In the genomic region with DNA sequence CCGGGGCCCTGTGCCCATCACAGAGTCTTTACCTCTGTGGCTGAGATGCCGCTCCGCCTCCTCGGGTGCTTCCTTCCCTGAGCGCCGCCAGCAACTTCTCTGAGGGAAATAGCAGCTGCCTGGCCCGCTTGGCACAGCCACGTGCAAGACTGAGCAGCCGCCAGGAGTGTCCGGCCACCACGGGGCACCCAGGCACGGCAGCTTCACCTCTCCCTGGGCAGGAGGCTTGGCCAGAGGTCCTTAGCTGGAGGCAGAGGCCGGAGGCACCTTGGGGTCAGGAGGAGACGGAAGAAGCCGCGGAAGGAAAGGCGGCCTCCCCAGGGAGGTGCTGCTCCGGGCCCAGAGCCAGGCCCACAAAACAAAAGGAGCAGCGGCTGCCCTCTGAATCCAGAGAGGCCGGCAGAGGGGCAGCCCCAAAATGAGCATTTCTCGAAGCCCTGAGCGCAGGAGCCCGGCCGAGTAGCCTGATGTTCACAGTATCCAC, we compare ENCODE assay signal across 15 cellular contexts. TPM values are rescaled to one million over a fixed set of nuclear protein-coding genes. Genes with fewer than 3 reads are reported as not detected.
DNase-seq lines count a peak whose midpoint lies in the region; ATAC-seq and TF ChIP-seq lines count a peak whose summit lies in the region.
"Had no signal": no experiment of that assay in that cellular context is flagged by ENCODE, and none has a peak within 500 bp of the region (broad histone marks: within the 10 kb centered on the region; RNA-seq: fewer than 3 reads in every experiment).

No MANE protein-coding gene starts in this region.

- peak overlapping the region; percentile 39 to 52 (median 50) for H3K4me3 ChIP-seq in gastrocnemius medialis

- peak; percentile 37 for ATAC-seq in CD4-positive, alpha-beta T cell (ENCODE audit: poor library complexity)
- ATAC-seq in gastrocnemius medialis = peak; percentile 67 to 75
- no peak for ATAC-seq in HG03354 (IDR thresholded peaks at IDR 0.05; ENCODE audit: poor library complexity, severe bottlenecking, unreplicated experiment)
- ATAC-seq: activated CD4-positive, CD25-positive, alpha-beta regulatory T cell treated with anti-CD3 and anti-CD28 coated beads, Interleukin-2, amount 50 U/mL, for 24 hours; CD8-positive, alpha-beta T cell had no signal

- POLR2A ChIA-PET in CD4-positive, alpha-beta T cell (lab: Charles Lee) = no interaction called here

- peaks cover 28% of the 10 kb centered on the region for H3K27me3 Mint-ChIP-seq in CD4-positive, alpha-beta T cell
- peaks cover 11% of the 10 kb centered on the region for H3K27me3 Mint-ChIP-seq in endothelial cell (ENCODE audit: unreplicated experiment)

- in situ Hi-C loops in gastrocnemius medialis (cut with MboI; ENCODE audit: low sequenced_read_pairs in 4 of 4) = no loop called here

- no peaks in the 10 kb centered on the region for H3K9me3 Mint-ChIP-seq in CD4-positive, alpha-beta T cell
- H3K9me3 Mint-ChIP-seq in endothelial cell (ENCODE audit: unreplicated experiment) = no peaks in the 10 kb centered on the region
- H3K9me3 Mint-ChIP-seq: CD8-positive, alpha-beta T cell; type B pancreatic cell had no signal

- no peak for TF ChIP-seq POLR2A in gastrocnemius medialis (IDR thresholded peaks at IDR 0.05)

- H3K36me3 ChIP-seq in gastrocnemius medialis = no peaks in the 10 kb centered on the region

- no peaks in the 10 kb centered on the region for H3K36me3 Mint-ChIP-seq in CD4-positive, alpha-beta T cell (ENCODE audit: low read depth)
- no peaks in the 10 kb centered on the region for H3K36me3 Mint-ChIP-seq in endothelial cell (ENCODE audit: low read depth, unreplicated experiment)
- H3K36me3 Mint-ChIP-seq: CD8-positive, alpha-beta T cell; type B pancreatic cell had no signal

- intact Hi-C loops in CD4-positive, alpha-beta T cell (cut with DNase I, micrococcal nuclease) = no loop called here
- intact Hi-C loops in gastrocnemius medialis (cut with DNase I; ENCODE audit: low total_unique reads) = no loop called here

- DNase-seq in CD4-positive, alpha-beta T cell = no peak
- DNase-seq in astrocyte of the hippocampus (ENCODE audit: low read depth, low spot score) (peak; percentile 50), iPS-NIHi11 (ENCODE audit: low spot score) (peak; percentile 34), gastrocnemius medialis (peak; percentile 50 to 65), endothelial cell (ENCODE audit: low spot score) (no peak), NK-92 (lab: John Stamatoyannopoulos, UW; ENCODE audit: unreplicated experiment) (no peak), NCI-H1436 treated with DMSO at 0.1 percent for 48 hours (lab: John Stamatoyannopoulos, UW) (no peak)
- DNase-seq: activated effector memory CD4-positive, alpha-beta T cell treated with anti-CD3 and anti-CD28 coated beads, Interleukin-2, amount 50 U/mL, for 16 hours; CD8-positive, alpha-beta T cell; NCI-H2081 treated with DMSO at 0.1 percent for 48 hours had no signal

- H3K4me1 Mint-ChIP-seq in CD4-positive, alpha-beta T cell (ENCODE audit: low read depth) = peaks cover 4% of the 10 kb centered on the region
- H3K4me1 Mint-ChIP-seq in endothelial cell (ENCODE audit: unreplicated experiment) = peaks cover 6% of the 10 kb centered on the region

- H3K27ac ChIP-seq in CD4-positive, alpha-beta T cell (ENCODE audit: low read depth, low read length) = no peak overlapping the region
- H3K27ac ChIP-seq in gastrocnemius medialis = peak overlapping the region; percentile 32 to 60 (median 40)

- H3K4me3 Mint-ChIP-seq in CD4-positive, alpha-beta T cell = no peak overlapping the region
- no peak overlapping the region for H3K4me3 Mint-ChIP-seq in endothelial cell (ENCODE audit: unreplicated experiment)
- H3K4me3 Mint-ChIP-seq: CD8-positive, alpha-beta T cell; type B pancreatic cell had no signal

- no peaks in the 10 kb centered on the region for H3K9me3 ChIP-seq in CD4-positive, alpha-beta T cell (ENCODE audit: control insufficient read depth, low read length)
- no peaks in the 10 kb centered on the region for H3K9me3 ChIP-seq in gastrocnemius medialis

- CTCF ChIA-PET in CD4-positive, alpha-beta T cell (lab: Charles Lee) = no interaction called here

- H3K4me1 ChIP-seq in gastrocnemius medialis = peaks cover 9 to 11% of the 10 kb centered on the region in 2 donors

- no peak for TF ChIP-seq CTCF in CD4-positive, alpha-beta T cell (IDR thresholded peaks at IDR 0.05)
- TF ChIP-seq CTCF in gastrocnemius medialis (IDR thresholded peaks at IDR 0.05 in 4 of 5, conservative IDR thresholded peaks at IDR 0.05 in 1 of 5) = no peak
- TF ChIP-seq CTCF in endothelial cell (IDR thresholded peaks at IDR 0.05; ENCODE audit: unreplicated experiment) = no peak

- H3K27me3 ChIP-seq in CD4-positive, alpha-beta T cell (ENCODE audit: control insufficient read depth, insufficient read depth, low read length) = peaks cover 4% of the 10 kb centered on the region
- H3K27me3 ChIP-seq in gastrocnemius medialis = no peaks in the 10 kb centered on the region

- H3K27ac Mint-ChIP-seq in CD4-positive, alpha-beta T cell = no peak overlapping the region
- no peak overlapping the region for H3K27ac Mint-ChIP-seq in endothelial cell (ENCODE audit: unreplicated experiment)
- H3K27ac Mint-ChIP-seq: CD8-positive, alpha-beta T cell; type B pancreatic cell had no signal

RNA-seq across cellular contexts. Expression of a gene that starts 6.0 kb away (rescaled TPM):
- total RNA-seq in CD4-positive, alpha-beta T cell = 1 to 10 TPM; 6.1 to 7.0 TPM
- total RNA-seq in gastrocnemius medialis = 10 to 100 TPM in 2 of 4 donors, 1 to 10 TPM in 2; 5.3 to 15.5 (median 9.9) TPM
- 3.8 TPM for total RNA-seq in endothelial cell (ENCODE audit: unreplicated experiment)

RNA-seq across cellular contexts. Expression of a gene that starts 20.0 kb away (rescaled TPM):
- total RNA-seq in CD4-positive, alpha-beta T cell = 1 to 10 TPM; 8.5 to 8.9 TPM
- total RNA-seq in gastrocnemius medialis (1 to 10 TPM; 3.0 to 5.5 (median 3.5) TPM), endothelial cell (ENCODE audit: unreplicated experiment) (4.9 TPM)

RNA-seq across cellular contexts. Expression of a gene that starts 35.4 kb away (rescaled TPM):
- not detected for total RNA-seq in CD4-positive, alpha-beta T cell
- under 1 TPM in 1 of 4 donors, not detected in 3; 0.20 TPM for total RNA-seq in gastrocnemius medialis
- 0.15 TPM for total RNA-seq in endothelial cell (ENCODE audit: unreplicated experiment)
- total RNA-seq: CD8-positive, alpha-beta T cell; dermis microvascular lymphatic vessel endothelial cell; HT1080 had no signal

Comparison
In these comparisons a context has a peak if more than half of its experiments do, and no peak if none do; other contexts are left out.
1. DNase-seq: peak in astrocyte of the hippocampus (single experiment), iPS-NIHi11 (single experiment) and gastrocnemius medialis (2 of 2); none in CD4-positive, alpha-beta T cell (0 of 10), endothelial cell (single experiment), NK-92 (single experiment) and NCI-H1436 treated with DMSO at 0.1 percent for 48 hours (single experiment).